ENCODE assay signal across 7 cellular contexts in genomic region chr11:110091995-110092576, GRCh38. TPM values are rescaled to one million over a fixed set of nuclear protein-coding genes. Genes with fewer than 3 reads are reported as not detected.
DNase-seq lines count a peak whose midpoint lies in the region; ATAC-seq and TF ChIP-seq lines count a peak whose summit lies in the region.

No MANE protein-coding gene starts in this region.

- no peaks in the 10 kb centered on the region for H3K27me3 ChIP-seq in dorsolateral prefrontal cortex

- intact Hi-C loops in dorsolateral prefrontal cortex (cut with DNase I) (loop anchor here (1.0 to 5.0 kb wide), 9 partner anchors 40 to 340 kb away; partner anchors contain the start of gene RDX (in 1 of the 2)), natural killer cell (cut with micrococcal nuclease) (no loop called here)

- H3K27me3 Mint-ChIP-seq in natural killer cell (ENCODE audit: low read depth in 2 of 2): peaks cover 26 to 45% of the 10 kb centered on the region in 2 donors

- H3K27ac ChIP-seq in dorsolateral prefrontal cortex: peak overlapping the region; percentile 78 to 99 (median 95)

- ATAC-seq in natural killer cell: no peak

- peaks cover 4 to 7% of the 10 kb centered on the region in 2 donors for H3K4me1 Mint-ChIP-seq in natural killer cell

- no peaks in the 10 kb centered on the region for H3K9me3 Mint-ChIP-seq in natural killer cell

- H3K4me3 ChIP-seq in GM12865 (ENCODE audit: low read depth, low read length) (peak overlapping the region; percentile 75), dorsolateral prefrontal cortex (peak overlapping the region; percentile 58 to 91 (median 79))

- H3K27ac Mint-ChIP-seq in natural killer cell: no peak overlapping the region

- H3K4me3 Mint-ChIP-seq in natural killer cell: peak overlapping the region; percentile 36

- H3K36me3 Mint-ChIP-seq in natural killer cell: no peaks in the 10 kb centered on the region

- TF ChIP-seq CTCF in GM12865 (IDR thresholded peaks at IDR 0.05; ENCODE audit: insufficient read depth, low read depth, low read length, missing control alignments) (no peak), dorsolateral prefrontal cortex (IDR thresholded peaks at IDR 0.05 in 54 of 56, conservative IDR thresholded peaks at IDR 0.05 in 2 of 56; ENCODE audit: low read depth in 1 of 56, partially characterized antibody in 56 of 56) (peak in 2 of 56 donors; percentile 2 to 3), natural killer cell (IDR thresholded peaks at IDR 0.05) (no peak)

- no peak for DNase-seq in GM12865 (ENCODE audit: low read depth)
- peak; percentile 71 for DNase-seq in NCI-H774 (lab: John Stamatoyannopoulos, UW)
- DNase-seq in dorsolateral prefrontal cortex: peak in 2 of 10 donors; percentile 19 to 42
- DNase-seq in natural killer cell: no peak
- DNase-seq in DMS53 (lab: John Stamatoyannopoulos, UW): no peak
- DNase-seq in NOMO-1 (lab: John Stamatoyannopoulos, UW; ENCODE audit: unreplicated experiment in 2 of 2): no peak
- DNase-seq in iPS-NIHi7 (ENCODE audit: extremely low spot score): no peak

RNA-seq across cellular contexts. Expression of gene ZC3H12C, which starts 1.1 kb away (rescaled TPM):
- 10 to 100 TPM; 11.6 to 30.2 (median 18.3) TPM for total RNA-seq in dorsolateral prefrontal cortex
- under 1 TPM in 2 of 3 donors, not detected in 1; 0.16 to 0.45 TPM for total RNA-seq in natural killer cell

Comparison
In these comparisons a context has a peak if more than half of its experiments do, and no peak if none do; other contexts are left out.
1. RNA of gene ZC3H12C, which starts 1.1 kb away (total RNA-seq): 11.6 to 30.2 TPM in dorsolateral prefrontal cortex; 0.16 to 0.45 TPM in natural killer cell; every median in the first group is over 4 times any median in the second.